In genomic region chr5:122458278-122458872, GRCh38 we compare ENCODE assay signal across 8 cellular contexts.
DNase-seq lines count a peak whose midpoint lies in the region; ATAC-seq and TF ChIP-seq lines count a peak whose summit lies in the region.

No MANE protein-coding gene starts in this region.

- no peaks in the 10 kb centered on the region for H3K36me3 ChIP-seq in left lung

- intact Hi-C loops in left lung (cut with DNase I), result no loop called here

- ATAC-seq in GM19025 (IDR thresholded peaks at IDR 0.05; ENCODE audit: low read depth, unreplicated experiment) (peak; percentile 55), HG03342 (IDR thresholded peaks at IDR 0.05; ENCODE audit: unreplicated experiment) (peak; percentile 87), left lung (peak; percentile 57)

- TF ChIP-seq CTCF in left lung (IDR thresholded peaks at IDR 0.05), result peak; percentile 8 to 39

- H3K4me3 ChIP-seq in left lung, result no peak overlapping the region

- H3K27ac ChIP-seq in left lung, result no peak overlapping the region

- no peaks in the 10 kb centered on the region for H3K4me1 ChIP-seq in left lung

- H3K27me3 ChIP-seq in left lung, result no peaks in the 10 kb centered on the region

- DNase-seq in COLO829 (ENCODE audit: low spot score), result peak; percentile 17
- peak; percentile 7 to 20 for DNase-seq in SW 1271 (lab: John Stamatoyannopoulos, UW)
- no peak for DNase-seq in left lung
- no peak for DNase-seq in activated CD4-positive, alpha-beta T cell treated with anti-CD3 and anti-CD28 coated beads, Interleukin-2, amount 50 U/mL, for 1 hour
- no peak for DNase-seq in cerebellar nuclear complex (lab: John Stamatoyannopoulos, UW)
- DNase-seq in GF-D8 (lab: John Stamatoyannopoulos, UW), result no peak

- H3K9me3 ChIP-seq in left lung, result no peaks in the 10 kb centered on the region

Comparison
In these comparisons a context has a peak if more than half of its experiments do, and no peak if none do; other contexts are left out.
1. DNase-seq: peak in COLO829 (single experiment) and SW 1271 (2 of 2); none in left lung (0 of 2), activated CD4-positive, alpha-beta T cell treated with anti-CD3 and anti-CD28 coated beads, Interleukin-2, amount 50 U/mL, for 1 hour (single experiment), cerebellar nuclear complex (0 of 2) and GF-D8 (single experiment).
2. Peak in every context shown above with its lines, with median percentiles within 50 percentile points of each other: ATAC-seq.